8 cellular contexts compared by ENCODE assay signal in genomic region chr21:36319767-36320420, GRCh38. TPM values are rescaled to one million over a fixed set of nuclear protein-coding genes. Genes with fewer than 3 reads are reported as not detected.
DNase-seq lines count a peak whose midpoint lies in the region; ATAC-seq and FAIRE-seq lines count a peak whose summit lies in the region.

TSS of gene MORC3 (plus strand) at chr21:36320197. CDS start at chr21:36320265, 68 bp downstream.

- FAIRE-seq in islet of Langerhans (lab: Jason Lieb, UNC), result peak; percentile 33

- peak; percentile 80 for ATAC-seq in GM19043 (IDR thresholded peaks at IDR 0.05; ENCODE audit: low read depth, unreplicated experiment)
- peak; percentile 76 for ATAC-seq in HG03378 (IDR thresholded peaks at IDR 0.05; ENCODE audit: unreplicated experiment)

- DNase-seq in AG20443 (ENCODE audit: low spot score), result peak; percentile 100
- DNase-seq in NCI-H460 (ENCODE audit: extremely low read depth, low read depth), result peak; percentile 97
- peak; percentile 98 for DNase-seq in activated CD4-positive, CD25-positive, alpha-beta regulatory T cell treated with anti-CD3 and anti-CD28 coated beads, Interleukin-2, amount 50 U/mL, for 72 hours
- DNase-seq in cerebellar nuclear complex (lab: John Stamatoyannopoulos, UW), result peak; percentile 92 to 93
- DNase-seq in stimulated activated CD4-positive, alpha-beta T cell treated with anti-CD3 and anti-CD28 coated beads, Interleukin-12 subunit alpha, Interleukin-12 subunit beta, amount 100 ng/mL, for 4 hours, result peak; percentile 98

RNA-seq across cellular contexts. Expression of gene MORC3, which starts in this region (rescaled TPM):
- total RNA-seq in NCI-H460 (2014; rRNA removed; shearing (Covaris generic)), result 21.5 and 22.1 TPM in 2 replicates
- polyA plus RNA-seq in NCI-H460 (2014; cell fraction: nucleus; rRNA removed), result 9.3 and 21.7 TPM in 2 replicates

Comparison
In these comparisons a context has a peak if more than half of its experiments do, and no peak if none do; other contexts are left out.
1. Peak in every context shown above with its lines: DNase-seq and ATAC-seq.